In the genomic region with DNA sequence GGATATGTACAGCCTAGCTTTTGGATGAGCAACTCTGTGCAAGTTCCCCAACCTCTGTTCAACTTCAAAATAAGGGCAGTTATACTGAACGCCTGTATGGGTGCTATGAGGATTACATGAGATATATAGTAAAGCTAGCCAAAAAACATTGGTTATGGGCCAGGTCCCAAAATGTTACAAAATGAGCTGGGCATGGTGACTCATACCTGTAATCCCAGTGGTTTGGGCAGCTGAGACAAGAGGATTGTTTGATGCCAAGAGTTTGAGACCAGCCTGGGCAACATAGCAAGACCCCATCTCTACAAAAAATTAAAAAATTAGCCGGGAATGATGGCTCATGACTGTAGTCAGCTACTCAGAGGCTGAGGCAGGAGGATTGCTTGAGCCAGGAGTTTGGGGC, we compare ENCODE assay signal across 1 cellular context.
TF ChIP-seq lines count a peak whose summit lies in the region.

No MANE protein-coding gene starts in this region.

TF ChIP-seq in H1, 55 proteins besides CTCF, POLR2A, EP300 and RAD21:
- TF ChIP-seq, protein P1, sequence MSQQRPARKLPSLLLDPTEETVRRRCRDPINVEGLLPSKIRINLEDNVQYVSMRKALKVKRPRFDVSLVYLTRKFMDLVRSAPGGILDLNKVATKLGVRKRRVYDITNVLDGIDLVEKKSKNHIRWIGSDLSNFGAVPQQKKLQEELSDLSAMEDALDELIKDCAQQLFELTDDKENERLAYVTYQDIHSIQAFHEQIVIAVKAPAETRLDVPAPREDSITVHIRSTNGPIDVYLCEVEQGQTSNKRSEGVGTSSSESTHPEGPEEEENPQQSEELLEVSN (IDR thresholded peaks at IDR 0.05), result no peak
- TF ChIP-seq POU5F1 (IDR thresholded peaks at IDR 0.05; ENCODE audit: low read depth, low read length) (no peak), EZH2 (IDR thresholded peaks at IDR 0.05; ENCODE audit: low read depth, low read length, severe bottlenecking) (no peak), KDM1A (IDR thresholded peaks at IDR 0.05; ENCODE audit: borderline replicate concordance, low read length) (peak; percentile 46; the same call in 1 of the 2 replicates)
TF ChIP-seq in H1: peak in this region for 1.
